ENCODE assay signal across 15 cellular contexts in genomic region chr14:43184540-43184939, GRCh38.
"Had no signal": no experiment of that assay in that cellular context is flagged by ENCODE, and none has a peak within 500 bp of the region (broad histone marks: within the 10 kb centered on the region; RNA-seq: fewer than 3 reads in every experiment).

No MANE protein-coding gene starts in this region.

- DNase-seq: effector CD4-positive, alpha-beta T cell; foreskin melanocyte; heart right ventricle; hypothalamus; left colon; mucosa of descending colon; natural killer cell; nucleus accumbens; ovary; small intestine; stimulated activated CD4-positive, alpha-beta T cell treated with anti-CD3 and anti-CD28 coated beads, Interleukin-2, amount 100 ng/mL, for 48 hours; stimulated activated naive CD4-positive, alpha-beta T cell treated with Interleukin-2 at 50 U/mL for 16 hours; trophoblast cell had no signal

- ATAC-seq: heart right ventricle, left colon, mucosa of descending colon, natural killer cell had no signal

- H3K27me3 ChIP-seq: heart right ventricle, ovary, right atrium auricular region had no signal

- H3K4me1 ChIP-seq: heart right ventricle, right atrium auricular region had no signal

- H3K27ac ChIP-seq: coronary artery, heart right ventricle, ovary, right atrium auricular region had no signal

- H3K9me3 ChIP-seq: mucosa of descending colon, ovary, right atrium auricular region had no signal

- FAIRE-seq: small intestine had no signal

- H3K4me3 ChIP-seq: coronary artery, heart right ventricle, mucosa of descending colon, ovary, right atrium auricular region had no signal

- H3K36me3 ChIP-seq: heart right ventricle, ovary, right atrium auricular region had no signal
